ENCODE assay signal across 14 cellular contexts in the genomic region with DNA sequence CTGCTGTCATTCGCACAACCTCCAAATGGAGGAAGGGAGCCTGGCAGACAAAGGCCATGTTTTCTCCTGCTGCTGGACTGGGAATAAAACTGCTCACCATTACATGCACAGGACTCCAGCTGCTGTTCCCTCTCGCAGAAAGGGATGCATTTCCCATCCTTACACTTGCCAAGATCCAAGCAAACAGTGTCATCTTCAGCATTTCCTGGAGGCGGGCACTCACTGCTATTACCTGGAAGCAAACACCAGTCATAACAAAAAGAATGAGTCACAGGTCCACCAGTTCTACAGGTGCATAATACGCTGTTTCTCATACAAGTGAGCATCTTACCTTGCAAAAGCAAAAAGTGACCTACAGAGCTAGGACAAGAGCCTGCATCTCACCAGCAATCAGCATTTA. TPM values are rescaled to one million over a fixed set of nuclear protein-coding genes. Genes with fewer than 3 reads are reported as not detected.
A peak's percentile ranks its signal among the peaks of the same experiment; 100 is the strongest.
DNase-seq lines count a peak whose midpoint lies in the region; ATAC-seq, FAIRE-seq and TF ChIP-seq lines count a peak whose summit lies in the region.
"Had no signal": no experiment of that assay in that cellular context is flagged by ENCODE, and none has a peak within 500 bp of the region (broad histone marks: within the 10 kb centered on the region; RNA-seq: fewer than 3 reads in every experiment).

No MANE protein-coding gene starts in this region.

- H3K27ac ChIP-seq in brain microvascular endothelial cell: no peak overlapping the region

- H3K36me3 Mint-ChIP-seq in activated naive CD4-positive, alpha-beta T cell treated with anti-CD3 and anti-CD28 coated beads, Interleukin-2, amount 10 ng/mL, durations not matched to agents 7 days and 5 days: peaks cover 59% of the 10 kb centered on the region

- H3K27me3 ChIP-seq in bronchial epithelial cell (ENCODE audit: control insufficient read depth, insufficient read depth, low read length) (no peaks in the 10 kb centered on the region), brain microvascular endothelial cell (replicated peaks) (no peaks in the 10 kb centered on the region)
- H3K27me3 ChIP-seq: BE2C had no signal

- peak; percentile 43 for ATAC-seq in stimulated activated naive CD8-positive, alpha-beta T cell treated with anti-CD3 and anti-CD28 coated beads, Interleukin-15, amount 100 ng/mL, for 72 hours

- CTCF ChIA-PET in activated naive CD4-positive, alpha-beta T cell treated with anti-CD3 and anti-CD28 coated beads, Interleukin-2, amount 10 ng/mL, durations not matched to agents 7 days and 5 days (lab: Charles Lee): no interaction called here

- H3K36me3 ChIP-seq in bronchial epithelial cell (ENCODE audit: control insufficient read depth, insufficient read depth, low read length): peaks cover 15% of the 10 kb centered on the region
- H3K36me3 ChIP-seq in brain microvascular endothelial cell (replicated peaks): peaks cover 57% of the 10 kb centered on the region

- peaks cover 4% of the 10 kb centered on the region for H3K4me1 Mint-ChIP-seq in activated naive CD4-positive, alpha-beta T cell treated with anti-CD3 and anti-CD28 coated beads, Interleukin-2, amount 10 ng/mL, durations not matched to agents 7 days and 5 days
- H3K4me1 Mint-ChIP-seq in stimulated activated naive CD8-positive, alpha-beta T cell treated with anti-CD3 and anti-CD28 coated beads, Interleukin-15, amount 100 ng/mL, for 72 hours: peaks cover 39% of the 10 kb centered on the region

- DNase-seq in activated naive CD4-positive, alpha-beta T cell treated with anti-CD3 and anti-CD28 coated beads, Interleukin-2, amount 10 ng/mL, durations not matched to agents 7 days and 5 days: no peak
- no peak for DNase-seq in activated naive CD4-positive, alpha-beta T cell (lab: John Stamatoyannopoulos, UW)
- DNase-seq in NCI-H345 (lab: John Stamatoyannopoulos, UW) (peak; percentile 82), bronchial epithelial cell (ENCODE audit: low read depth) (peak; percentile 85), NCI-H2107 treated with DMSO at 0.1 percent for 48 hours (lab: John Stamatoyannopoulos, UW; ENCODE audit: unreplicated experiment) (no peak), ecto neural progenitor cell (ENCODE audit: low spot score) (no peak), brain microvascular endothelial cell (no peak)
- DNase-seq in stimulated activated naive CD8-positive, alpha-beta T cell treated with anti-CD3 and anti-CD28 coated beads, Interleukin-15, amount 100 ng/mL, for 72 hours: no peak
- DNase-seq: activated gamma-delta T cell, GF-D8, MV-4-11, NCI-H82 had no signal

- no peaks in the 10 kb centered on the region for H3K27me3 Mint-ChIP-seq in activated naive CD4-positive, alpha-beta T cell treated with anti-CD3 and anti-CD28 coated beads, Interleukin-2, amount 10 ng/mL, durations not matched to agents 7 days and 5 days
- H3K27me3 Mint-ChIP-seq in stimulated activated naive CD8-positive, alpha-beta T cell treated with anti-CD3 and anti-CD28 coated beads, Interleukin-15, amount 100 ng/mL, for 72 hours: no peaks in the 10 kb centered on the region

- H3K27ac Mint-ChIP-seq in activated naive CD4-positive, alpha-beta T cell treated with anti-CD3 and anti-CD28 coated beads, Interleukin-2, amount 10 ng/mL, durations not matched to agents 7 days and 5 days: peak overlapping the region; percentile 30
- H3K27ac Mint-ChIP-seq in stimulated activated naive CD8-positive, alpha-beta T cell treated with anti-CD3 and anti-CD28 coated beads, Interleukin-15, amount 100 ng/mL, for 72 hours: no peak overlapping the region

- no peak overlapping the region for H3K4me3 Mint-ChIP-seq in activated naive CD4-positive, alpha-beta T cell treated with anti-CD3 and anti-CD28 coated beads, Interleukin-2, amount 10 ng/mL, durations not matched to agents 7 days and 5 days
- H3K4me3 Mint-ChIP-seq in stimulated activated naive CD8-positive, alpha-beta T cell treated with anti-CD3 and anti-CD28 coated beads, Interleukin-15, amount 100 ng/mL, for 72 hours: no peak overlapping the region

- in situ Hi-C loops in brain microvascular endothelial cell (cut with HindIII; ENCODE audit: low pct_ligation_motif_present, low sequenced_read_pairs): no loop called here

- H3K9me3 Mint-ChIP-seq in activated naive CD4-positive, alpha-beta T cell treated with anti-CD3 and anti-CD28 coated beads, Interleukin-2, amount 10 ng/mL, durations not matched to agents 7 days and 5 days: no peaks in the 10 kb centered on the region
- no peaks in the 10 kb centered on the region for H3K9me3 Mint-ChIP-seq in stimulated activated naive CD8-positive, alpha-beta T cell treated with anti-CD3 and anti-CD28 coated beads, Interleukin-15, amount 100 ng/mL, for 72 hours

- FAIRE-seq in bronchial epithelial cell (lab: Jason Lieb, UNC): no peak
- FAIRE-seq: GM18507 had no signal

- no peak overlapping the region for H3K4me3 ChIP-seq in bronchial epithelial cell (ENCODE audit: low read depth, low read length)
- no peak overlapping the region for H3K4me3 ChIP-seq in brain microvascular endothelial cell (ENCODE audit: low read depth, low read length)

- TF ChIP-seq CTCF in bronchial epithelial cell (IDR thresholded peaks at IDR 0.05; ENCODE audit: insufficient read depth, low read length, severe bottlenecking) (no peak), brain microvascular endothelial cell (IDR thresholded peaks at IDR 0.05; ENCODE audit: low read depth, low read length, missing control alignments) (no peak)

RNA-seq across cellular contexts. Expression of a gene that starts 22.7 kb away (rescaled TPM):
- 66.3 and 68.7 TPM in 2 replicates for total RNA-seq in bronchial epithelial cell

RNA-seq across cellular contexts. Expression of a gene that starts 58.6 kb away (rescaled TPM):
- 91.1 and 123 TPM in 2 replicates for total RNA-seq in bronchial epithelial cell

Comparison
In these comparisons a context has a peak if more than half of its experiments do, and no peak if none do; other contexts are left out.
1. DNase-seq: peak in NCI-H345 (single experiment) and bronchial epithelial cell (single experiment); none in activated naive CD4-positive, alpha-beta T cell treated with anti-CD3 and anti-CD28 coated beads, Interleukin-2, amount 10 ng/mL, durations not matched to agents 7 days and 5 days (single experiment), activated naive CD4-positive, alpha-beta T cell (0 of 4), stimulated activated naive CD8-positive, alpha-beta T cell treated with anti-CD3 and anti-CD28 coated beads, Interleukin-15, amount 100 ng/mL, for 72 hours (0 of 2), NCI-H2107 treated with DMSO at 0.1 percent for 48 hours (single experiment), ecto neural progenitor cell (single experiment) and brain microvascular endothelial cell (single experiment).